8 cellular contexts compared by ENCODE assay signal in genomic region chr2:197804049-197804757, GRCh38. TPM values are rescaled to one million over a fixed set of nuclear protein-coding genes. Genes with fewer than 3 reads are reported as not detected.
DNase-seq lines count a peak whose midpoint lies in the region; ATAC-seq and TF ChIP-seq lines count a peak whose summit lies in the region.

Gene PLCL1 (plus strand): TSS chr2:197804593.

- H3K4me1 ChIP-seq in duodenal mucosa (ENCODE audit: control insufficient read depth in 1 of 2, insufficient read depth in 2 of 2, low read length in 2 of 2): peaks cover 6 to 13% of the 10 kb centered on the region in 2 donors

- H3K36me3 Mint-ChIP-seq in activated CD8-positive, alpha-beta T cell treated with anti-CD3 and anti-CD28 coated beads for 36 hours (ENCODE audit: low read depth): no peaks in the 10 kb centered on the region

- DNase-seq in BJ (ENCODE audit: low read depth) (peak; percentile 58), NCI-H748 (lab: John Stamatoyannopoulos, UW; ENCODE audit: unreplicated experiment) (peak; percentile 95), lower leg skin (ENCODE audit: low spot score in 2 of 2) (peak; percentile 91 to 98)
- DNase-seq in activated CD8-positive, alpha-beta T cell treated with anti-CD3 and anti-CD28 coated beads for 36 hours: peak; percentile 93
- DNase-seq in stimulated activated CD4-positive, alpha-beta T cell treated with anti-CD3 and anti-CD28 coated beads, Interleukin-4, amount 100 ng/mL, for 24 hours: peak; percentile 93

- 1 to 2% methylated on average over 49 to 50 of the region's 50 CpGs for WGBS in lower leg skin, 2 donors

- TF ChIP-seq CTCF in BJ (IDR thresholded peaks at IDR 0.05; ENCODE audit: insufficient read depth, low read depth, low read length): no peak
- no peak for TF ChIP-seq CTCF in activated CD8-positive, alpha-beta T cell treated with anti-CD3 and anti-CD28 coated beads for 36 hours (IDR thresholded peaks at IDR 0.05)
- no peak for TF ChIP-seq CTCF in lower leg skin (IDR thresholded peaks at IDR 0.05)

- peak; percentile 99 for ATAC-seq in GM19395 (IDR thresholded peaks at IDR 0.05; ENCODE audit: unreplicated experiment)
- ATAC-seq in HG03520 (IDR thresholded peaks at IDR 0.05; ENCODE audit: unreplicated experiment): peak; percentile 100
- ATAC-seq in activated CD8-positive, alpha-beta T cell treated with anti-CD3 and anti-CD28 coated beads for 36 hours: peak; percentile 99

- CTCF ChIA-PET in BJ (lab: Yijun Ruan, JAX): interaction anchor here (0.6 to 1.6 kb wide), 4 partner anchors 249 to 324 kb away, joined by 3 to 8 read pairs (median 3); no protein-coding TSS in a partner anchor
- CTCF ChIA-PET in activated CD8-positive, alpha-beta T cell treated with anti-CD3 and anti-CD28 coated beads for 36 hours (lab: Charles Lee): interaction anchor here (0.8 to 3.2 kb wide), 8 partner anchors 11 to 492 kb away, joined by 3 to 18 read pairs (median 4); no protein-coding TSS in a partner anchor

- peaks cover 40% of the 10 kb centered on the region for H3K4me1 Mint-ChIP-seq in activated CD8-positive, alpha-beta T cell treated with anti-CD3 and anti-CD28 coated beads for 36 hours (ENCODE audit: low read depth)

- peak within 1 kb of the TSS; percentile 85 for H3K4me3 Mint-ChIP-seq in activated CD8-positive, alpha-beta T cell treated with anti-CD3 and anti-CD28 coated beads for 36 hours

- H3K27me3 Mint-ChIP-seq in activated CD8-positive, alpha-beta T cell treated with anti-CD3 and anti-CD28 coated beads for 36 hours: peaks cover 8% of the 10 kb centered on the region

- H3K9me3 Mint-ChIP-seq in activated CD8-positive, alpha-beta T cell treated with anti-CD3 and anti-CD28 coated beads for 36 hours: no peaks in the 10 kb centered on the region

- POLR2A ChIA-PET in BJ (lab: Charles Lee): no interaction called here
- POLR2A ChIA-PET in activated CD8-positive, alpha-beta T cell treated with anti-CD3 and anti-CD28 coated beads for 36 hours (lab: Charles Lee): no interaction called here

- no peaks in the 10 kb centered on the region for H3K36me3 ChIP-seq in BJ (ENCODE audit: control insufficient read depth, insufficient read depth, low read length)
- no peaks in the 10 kb centered on the region for H3K36me3 ChIP-seq in duodenal mucosa (ENCODE audit: control insufficient read depth in 1 of 2, insufficient read depth in 2 of 2, low read length in 2 of 2)

- no peak for TF ChIP-seq POLR2A in lower leg skin (IDR thresholded peaks at IDR 0.05)

- H3K27ac Mint-ChIP-seq in activated CD8-positive, alpha-beta T cell treated with anti-CD3 and anti-CD28 coated beads for 36 hours: peak within 1 kb of the TSS; percentile 71

- H3K9ac ChIP-seq in duodenal mucosa (ENCODE audit: low read depth in 1 of 2, low read length in 2 of 2): peak within 1 kb of the TSS; percentile 7 to 40

- no peak within 1 kb of the TSS for H3K27ac ChIP-seq in duodenal mucosa (ENCODE audit: low read depth, low read length)

- H3K27me3 ChIP-seq in BJ (ENCODE audit: control insufficient read depth, insufficient read depth, low read length) (peaks cover 10% of the 10 kb centered on the region), duodenal mucosa (ENCODE audit: control insufficient read depth in 1 of 2, insufficient read depth in 2 of 2, low read length in 2 of 2) (peaks cover 19 to 25% of the 10 kb centered on the region in 2 donors)

- intact Hi-C loops in activated CD8-positive, alpha-beta T cell treated with anti-CD3 and anti-CD28 coated beads for 36 hours (cut with micrococcal nuclease): loop anchor here (5.0 kb wide), 1 partner anchor 248 kb away; no protein-coding TSS in a partner anchor
- intact Hi-C loops in lower leg skin (cut with DNase I; ENCODE audit: low total_unique reads): loop anchor here (2.0 kb wide), 1 partner anchor 491 kb away; no protein-coding TSS in a partner anchor

- H3K4me3 ChIP-seq in BJ (ENCODE audit: low read depth, low read length): peak within 1 kb of the TSS; percentile 65
- peak within 1 kb of the TSS; percentile 73 for H3K4me3 ChIP-seq in duodenal mucosa (ENCODE audit: low read depth in 1 of 2, low read length in 2 of 2)
- peak within 1 kb of the TSS; percentile 86 for H3K4me3 ChIP-seq in lower leg skin (ENCODE audit: low read depth, poor library complexity, severe bottlenecking)

- no peaks in the 10 kb centered on the region for H3K9me3 ChIP-seq in duodenal mucosa (ENCODE audit: control insufficient read depth in 1 of 2, low read length in 2 of 2)

RNA-seq across cellular contexts. Expression of gene PLCL1, which starts in this region (rescaled TPM):
- 0.09 and 0.21 TPM in 2 replicates for polyA plus RNA-seq in BJ (2011; rRNA removed)
- 0.14 and 0.31 TPM in 2 replicates for polyA minus RNA-seq in BJ (2011; rRNA and poly(A)+ RNA removed)
- total RNA-seq in activated CD8-positive, alpha-beta T cell treated with anti-CD3 and anti-CD28 coated beads for 36 hours: under 1 TPM; 0.68 to 0.69 TPM
- total RNA-seq in lower leg skin: 1 to 10 TPM; 1.0 to 3.7 (median 2.6) TPM

Comparison
In these comparisons a context has a peak if more than half of its experiments do, and no peak if none do; other contexts are left out.
1. Peak in DNase-seq and H3K4me3 ChIP-seq in BJ; RNA of the gene not detected or under 1 TPM.
2. Peak in DNase-seq and ATAC-seq in activated CD8-positive, alpha-beta T cell treated with anti-CD3 and anti-CD28 coated beads for 36 hours; RNA of the gene not detected or under 1 TPM.